In genomic region chr11:3055881-3056280, GRCh38 we compare ENCODE assay signal across 10 cellular contexts. TPM values are rescaled to one million over a fixed set of nuclear protein-coding genes. Genes with fewer than 3 reads are reported as not detected.
A peak's percentile ranks its signal among the peaks of the same experiment; 100 is the strongest.
DNase-seq lines count a peak whose midpoint lies in the region; ATAC-seq and TF ChIP-seq lines count a peak whose summit lies in the region.
"Had no signal": no experiment of that assay in that cellular context is flagged by ENCODE, and none has a peak within 500 bp of the region (broad histone marks: within the 10 kb centered on the region; RNA-seq: fewer than 3 reads in every experiment).

No MANE protein-coding gene starts in this region.

- H3K9me3 ChIP-seq in adipocyte (ENCODE audit: control insufficient read depth, low read length) = no peaks in the 10 kb centered on the region
- no peaks in the 10 kb centered on the region for H3K9me3 ChIP-seq in liver (ENCODE audit: control insufficient read depth in 4 of 4, low read length in 3 of 4)
- H3K9me3 ChIP-seq: upper lobe of left lung had no signal

- H3K9ac ChIP-seq in adipocyte (ENCODE audit: low read length) = peak overlapping the region; percentile 98
- H3K9ac ChIP-seq in liver (ENCODE audit: low read depth in 1 of 2, low read length in 2 of 2) = peak overlapping the region; percentile 10 to 17

- no peaks in the 10 kb centered on the region for H3K9me3 Mint-ChIP-seq in type B pancreatic cell

- H3K27ac Mint-ChIP-seq in type B pancreatic cell = peak overlapping the region; percentile 85

- peaks cover 31% of the 10 kb centered on the region for H3K4me1 Mint-ChIP-seq in type B pancreatic cell (ENCODE audit: unreplicated experiment)

- no peak for TF ChIP-seq RAD21 in liver (IDR thresholded peaks at IDR 0.05)

- peak overlapping the region; percentile 91 for H3K4me3 ChIP-seq in adipocyte (ENCODE audit: low read length)
- peak overlapping the region; percentile 87 to 94 (median 89) for H3K4me3 ChIP-seq in liver (ENCODE audit: low read depth in 1 of 3, low read length in 3 of 3)

- peaks cover 48% of the 10 kb centered on the region for H3K4me1 ChIP-seq in adipocyte (ENCODE audit: control insufficient read depth, insufficient read depth, low read length)
- peaks cover 3 to 20% (median 16%) of the 10 kb centered on the region in 4 donors for H3K4me1 ChIP-seq in liver (ENCODE audit: control insufficient read depth in 4 of 4, insufficient read depth in 4 of 4, low read length in 3 of 4)

- peak overlapping the region; percentile 94 for H3K4me3 Mint-ChIP-seq in type B pancreatic cell

- DNase-seq in left cardiac atrium = peak; percentile 15
- DNase-seq in Right ventricle myocardium superior = no peak
- no peak for DNase-seq in adipocyte (ENCODE audit: low read depth)
- DNase-seq in type B pancreatic cell (ENCODE audit: extremely low spot score, unreplicated experiment) = no peak
- no peak for DNase-seq in SIG-M5 treated with dmso at 0.1 percent for 504 hours (lab: John Stamatoyannopoulos, UW; ENCODE audit: unreplicated experiment)
- DNase-seq in NCI-H2227 (lab: John Stamatoyannopoulos, UW; ENCODE audit: unreplicated experiment) = no peak
- DNase-seq: nucleus accumbens had no signal

- peaks cover 5% of the 10 kb centered on the region for H3K36me3 Mint-ChIP-seq in type B pancreatic cell

- H3K36me3 ChIP-seq in adipocyte (ENCODE audit: control insufficient read depth, insufficient read depth, low read length, severe bottlenecking) = peaks cover 27% of the 10 kb centered on the region
- H3K36me3 ChIP-seq in liver (ENCODE audit: control insufficient read depth in 4 of 4, insufficient read depth in 3 of 4, low read depth in 1 of 4, low read length in 3 of 4) = peaks cover 0 to 9% (median 6%) of the 10 kb centered on the region in 4 donors

- H3K27ac ChIP-seq in liver (ENCODE audit: low read depth in 1 of 2, low read length in 2 of 2) = peak overlapping the region; percentile 75 to 87

- H3K27me3 Mint-ChIP-seq in type B pancreatic cell = no peaks in the 10 kb centered on the region

- 72% methylated on average over 9 of the region's 9 CpGs for WGBS in liver

- intact Hi-C loops in left cardiac atrium (cut with DNase I) = no loop called here
- intact Hi-C loops in Right ventricle myocardium superior (cut with DNase I) = no loop called here

- ATAC-seq in left cardiac atrium (no peak), Right ventricle myocardium superior (ENCODE audit: poor library complexity) (no peak), GM19324 (IDR thresholded peaks at IDR 0.05; ENCODE audit: low FRiP score, unreplicated experiment) (no peak)

- no peaks in the 10 kb centered on the region for H3K27me3 ChIP-seq in adipocyte (replicated peaks; ENCODE audit: control insufficient read depth, insufficient read depth, low read length)
- no peaks in the 10 kb centered on the region for H3K27me3 ChIP-seq in liver (ENCODE audit: control insufficient read depth in 4 of 4, insufficient read depth in 4 of 4, low read length in 3 of 4)
- H3K27me3 ChIP-seq: upper lobe of left lung had no signal

- TF ChIP-seq CTCF in liver (IDR thresholded peaks at IDR 0.05; ENCODE audit: low read depth, low read length, missing input control) (no peak), type B pancreatic cell (conservative IDR thresholded peaks at IDR 0.05) (no peak)

TF ChIP-seq in liver, 16 proteins besides CTCF, POLR2A, EP300 and RAD21:
- TF ChIP-seq EGR1 (IDR thresholded peaks at IDR 0.05; ENCODE audit: low read depth in 2 of 2) = no peak
- TF ChIP-seq, protein P1, sequence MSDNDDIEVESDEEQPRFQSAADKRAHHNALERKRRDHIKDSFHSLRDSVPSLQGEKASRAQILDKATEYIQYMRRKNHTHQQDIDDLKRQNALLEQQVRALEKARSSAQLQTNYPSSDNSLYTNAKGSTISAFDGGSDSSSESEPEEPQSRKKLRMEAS (IDR thresholded peaks at IDR 0.05) = no peak
- TF ChIP-seq YY1 (IDR thresholded peaks at IDR 0.05) = no peak
- no peak for TF ChIP-seq FOXA2 (IDR thresholded peaks at IDR 0.05)
- TF ChIP-seq TAF1 (conservative IDR thresholded peaks at IDR 0.05) = no peak
- TF ChIP-seq GABPA (IDR thresholded peaks at IDR 0.05 in 1 of 2, conservative IDR thresholded peaks at IDR 0.05 in 1 of 2) = no peak
- no peak for TF ChIP-seq RXRA (IDR thresholded peaks at IDR 0.05)
- TF ChIP-seq HNF4A (conservative IDR thresholded peaks at IDR 0.05) = no peak
- TF ChIP-seq FOXA1 (IDR thresholded peaks at IDR 0.05) = no peak
- TF ChIP-seq, protein P2, sequence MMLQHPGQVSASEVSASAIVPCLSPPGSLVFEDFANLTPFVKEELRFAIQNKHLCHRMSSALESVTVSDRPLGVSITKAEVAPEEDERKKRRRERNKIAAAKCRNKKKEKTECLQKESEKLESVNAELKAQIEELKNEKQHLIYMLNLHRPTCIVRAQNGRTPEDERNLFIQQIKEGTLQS (IDR thresholded peaks at IDR 0.05) = no peak
- no peak for TF ChIP-seq HNF4G (IDR thresholded peaks at IDR 0.05)

RNA-seq across cellular contexts. Expression of gene CARS1, which starts 1.3 kb away (rescaled TPM):
- total RNA-seq in left cardiac atrium = 10 to 100 TPM; 16.8 to 28.7 TPM
- 12.8 TPM for total RNA-seq in Right ventricle myocardium superior
- total RNA-seq in liver = 10 to 100 TPM; 15.2 to 40.1 TPM
- 10 to 100 TPM; 15.5 to 28.7 TPM for polyA plus RNA-seq in liver
- total RNA-seq in type B pancreatic cell (ENCODE audit: low replicate concordance) = 38.9 and 47.8 TPM in 2 replicates
